ENCODE assay signal across 14 cellular contexts in the genomic region with DNA sequence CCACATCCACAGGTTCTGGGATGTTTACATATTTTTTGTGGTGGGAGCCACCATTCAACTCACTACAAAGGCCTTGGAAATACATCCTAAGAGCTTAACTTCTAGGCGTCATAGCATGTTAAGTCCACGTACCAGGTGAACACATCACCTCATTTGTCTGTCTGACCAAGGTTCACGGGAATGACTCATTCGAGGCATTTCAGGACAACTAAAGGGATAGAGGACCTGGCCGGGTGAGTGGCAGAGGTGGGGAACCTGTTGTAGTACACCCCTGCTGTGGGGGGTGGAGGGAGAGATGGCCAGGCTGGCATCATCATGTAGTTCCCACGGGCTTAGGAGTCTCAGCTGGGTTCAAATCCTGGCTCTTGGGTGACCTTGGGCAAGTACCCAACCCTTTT. TPM values are rescaled to one million over a fixed set of nuclear protein-coding genes. Genes with fewer than 3 reads are reported as not detected.
DNase-seq lines count a peak whose midpoint lies in the region; ATAC-seq and TF ChIP-seq lines count a peak whose summit lies in the region.
"Had no signal": no experiment of that assay in that cellular context is flagged by ENCODE, and none has a peak within 500 bp of the region (broad histone marks: within the 10 kb centered on the region; RNA-seq: fewer than 3 reads in every experiment).

No MANE protein-coding gene starts in this region.

- no peak for TF ChIP-seq POLR2A in esophagus squamous epithelium (IDR thresholded peaks at IDR 0.05)

- peaks cover 8 to 75% (median 37%) of the 10 kb centered on the region in 3 donors for H3K4me1 ChIP-seq in esophagus squamous epithelium

- no peak overlapping the region for H3K4me3 ChIP-seq in esophagus squamous epithelium
- no peak overlapping the region for H3K4me3 ChIP-seq in MG63

- no peak for ATAC-seq in HG03565 (IDR thresholded peaks at IDR 0.05; ENCODE audit: unreplicated experiment)

- no peaks in the 10 kb centered on the region for H3K9me3 ChIP-seq in esophagus squamous epithelium
- H3K9me3 ChIP-seq in MG63, result no peaks in the 10 kb centered on the region

- intact Hi-C loops in esophagus squamous epithelium (cut with DNase I), result no loop called here

- 44 to 45% methylated on average over 5 to 6 of the region's 6 CpGs for WGBS in esophagus squamous epithelium, 2 donors

- DNase-seq in HPDE6-E6E7 (ENCODE audit: extremely low spot score) (peak; percentile 64), esophagus squamous epithelium (lab: John Stamatoyannopoulos, UW) (no peak), renal cortical epithelial cell (ENCODE audit: low read depth) (peak; percentile 61), cortex of kidney (lab: John Stamatoyannopoulos, UW) (no peak), MG63 (no peak), iPS-NIHi11 (ENCODE audit: low spot score) (no peak)
- DNase-seq: activated CD4-positive, alpha-beta T cell treated with anti-CD3 and anti-CD28 coated beads, Interleukin-2, amount 10 ng/mL, durations not matched to agents 7 days and 5 days; DMS 273 treated with DMSO at 0.1 percent for 48 hours; NCI-H2081; NCI-H526; RPMI8226; T-helper 9 cell had no signal

- no peaks in the 10 kb centered on the region for H3K36me3 ChIP-seq in esophagus squamous epithelium
- peaks cover 14% of the 10 kb centered on the region for H3K36me3 ChIP-seq in MG63

- H3K27ac ChIP-seq in VCaP (peak overlapping the region; percentile 96), esophagus squamous epithelium (peak overlapping the region; percentile 47 to 71 (median 58))

- H3K27me3 ChIP-seq in esophagus squamous epithelium (no peaks in the 10 kb centered on the region), MG63 (no peaks in the 10 kb centered on the region)

- TF ChIP-seq CTCF in VCaP (conservative IDR thresholded peaks at IDR 0.05) (no peak), esophagus squamous epithelium (IDR thresholded peaks at IDR 0.05) (no peak)

RNA-seq across cellular contexts. Expression of gene BICRA, which starts 51.5 kb away (rescaled TPM):
- total RNA-seq in esophagus squamous epithelium (10 to 100 TPM in 1 of 4 donors, 1 to 10 TPM in 3; 1.1 to 17.5 (median 7.0) TPM), renal cortical epithelial cell (7.1 and 18.8 TPM in 2 replicates)
- 0.10 and 0.52 TPM in 2 replicates for total RNA-seq in MG63 (2014; rRNA removed; shearing (Covaris generic); ENCODE audit: low replicate concordance)

RNA-seq across cellular contexts. Expression of gene EHD2, which starts 52.8 kb away (rescaled TPM):
- total RNA-seq in esophagus squamous epithelium, result 10 to 100 TPM; 34.8 to 50.7 (median 39.2) TPM
- 43.9 and 172 TPM in 2 replicates for total RNA-seq in renal cortical epithelial cell
- total RNA-seq in MG63 (2014; rRNA removed; shearing (Covaris generic); ENCODE audit: low replicate concordance), result 15.7 and 25.4 TPM in 2 replicates
- total RNA-seq: activated CD4-positive, alpha-beta T cell treated with anti-CD3 and anti-CD28 coated beads, Interleukin-2, amount 10 ng/mL, durations not matched to agents 7 days and 5 days had no signal

Comparison
In these comparisons a context has a peak if more than half of its experiments do, and no peak if none do; other contexts are left out.
1. DNase-seq: peak in HPDE6-E6E7 (single experiment) and renal cortical epithelial cell (single experiment); none in esophagus squamous epithelium (single experiment), cortex of kidney (single experiment), MG63 (single experiment) and iPS-NIHi11 (single experiment).